Comparison of ENCODE assay signal across 18 cellular contexts in genomic region chr21:15852146-15852545, GRCh38.
DNase-seq lines count a peak whose midpoint lies in the region; ATAC-seq and FAIRE-seq lines count a peak whose summit lies in the region.
"Had no signal": no experiment of that assay in that cellular context is flagged by ENCODE, and none has a peak within 500 bp of the region (broad histone marks: within the 10 kb centered on the region; RNA-seq: fewer than 3 reads in every experiment).

No MANE protein-coding gene starts in this region.

- H3K4me1 Mint-ChIP-seq in T-helper 17 cell = peaks cover 8% of the 10 kb centered on the region
- H3K4me1 Mint-ChIP-seq: B cell had no signal

- H3K4me3 Mint-ChIP-seq in T-helper 17 cell = no peak overlapping the region
- H3K4me3 Mint-ChIP-seq: B cell; CD4-positive, alpha-beta T cell; CD8-positive, alpha-beta T cell had no signal

- FAIRE-seq in islet of Langerhans (lab: Jason Lieb, UNC) = peak; percentile 13
- FAIRE-seq: A549, D721Med, G401.6, GM12891, GM18507 had no signal

- H3K36me3 Mint-ChIP-seq in T-helper 17 cell (ENCODE audit: low read depth) = peaks cover 12% of the 10 kb centered on the region

- H3K9me3 ChIP-seq in T-helper 17 cell (ENCODE audit: control insufficient read depth, low read length, poor library complexity, severe bottlenecking) = no peaks in the 10 kb centered on the region
- H3K9me3 ChIP-seq: A549, Caco-2 had no signal

- peak overlapping the region; percentile 71 for H3K27ac Mint-ChIP-seq in T-helper 17 cell
- H3K27ac Mint-ChIP-seq: B cell had no signal

- DNase-seq in T-helper 17 cell = no peak
- peak; percentile 30 for DNase-seq in dermis blood vessel endothelial cell
- no peak for DNase-seq in NCI-H1694 (lab: John Stamatoyannopoulos, UW)
- DNase-seq: AML-193; Caco-2; Calu3; CD4-positive, alpha-beta T cell; CD8-positive, alpha-beta T cell; DMS79 treated with DMSO at 0.1 percent for 48 hours; GF-D8 had no signal

- ATAC-seq in T-helper 17 cell (no peak), HG03108 (IDR thresholded peaks at IDR 0.05; ENCODE audit: unreplicated experiment) (no peak)
- ATAC-seq: A549; CD8-positive, alpha-beta T cell had no signal

- no peaks in the 10 kb centered on the region for H3K27me3 Mint-ChIP-seq in T-helper 17 cell
- H3K27me3 Mint-ChIP-seq: B cell; CD4-positive, alpha-beta T cell had no signal
